23 cellular contexts compared by ENCODE assay signal in the genomic region with DNA sequence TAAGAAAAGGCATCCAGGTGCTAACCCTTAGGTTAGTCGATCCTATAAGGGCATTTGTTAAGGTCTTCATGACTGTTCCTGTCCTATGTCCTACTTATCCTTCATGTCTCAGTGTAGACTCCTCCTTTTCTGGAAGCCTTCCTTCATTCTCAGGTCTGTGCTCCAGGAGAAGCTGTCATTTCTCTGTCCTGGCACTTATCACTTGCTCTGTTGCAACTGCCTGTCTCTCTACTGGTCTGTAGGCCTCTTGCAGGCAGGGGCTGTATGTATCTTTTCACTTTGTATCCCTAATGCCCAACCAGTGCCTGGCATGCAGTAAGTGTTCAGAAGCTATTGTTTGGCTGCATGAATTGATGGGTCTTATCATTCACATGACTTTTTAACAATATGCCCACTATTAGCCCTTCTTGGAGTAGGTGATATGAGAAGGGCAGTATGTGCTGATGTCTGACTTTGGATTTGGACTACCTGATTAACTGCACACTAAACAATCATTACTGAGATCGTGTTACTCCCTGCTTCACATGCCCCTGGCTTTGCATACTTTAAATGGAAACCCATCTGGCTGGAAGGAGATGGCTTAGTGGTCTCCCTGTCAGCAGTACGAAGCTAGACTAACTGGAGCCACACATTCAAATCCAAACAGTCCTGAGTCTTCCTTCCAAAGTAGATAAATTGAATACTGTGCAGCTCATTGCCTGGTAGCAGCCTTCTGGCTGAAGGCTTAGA.
DNase-seq lines count a peak whose midpoint lies in the region; ATAC-seq and TF ChIP-seq lines count a peak whose summit lies in the region.
"Had no signal": no experiment of that assay in that cellular context is flagged by ENCODE, and none has a peak within 500 bp of the region (broad histone marks: within the 10 kb centered on the region; RNA-seq: fewer than 3 reads in every experiment).

No MANE protein-coding gene starts in this region.

- TF ChIP-seq CTCF in WERI-Rb-1 (IDR thresholded peaks at IDR 0.05; ENCODE audit: low read depth, low read length): no peak

- peak overlapping the region; percentile 71 for H3K27ac ChIP-seq in WERI-Rb-1
- H3K27ac ChIP-seq in subcutaneous abdominal adipose tissue (ENCODE audit: low read depth, low read length): peak overlapping the region; percentile 88
- H3K27ac ChIP-seq: ascending aorta had no signal

- DNase-seq in NCI-H524 (lab: John Stamatoyannopoulos, UW) (peak; percentile 28 to 81), NCI-H524 treated with DMSO at 0.1 percent for 48 hours (lab: John Stamatoyannopoulos, UW) (no peak), WERI-Rb-1 (peak; percentile 54), left kidney (ENCODE audit: low read depth, low spot score) (peak; percentile 67), GF-D8 (lab: John Stamatoyannopoulos, UW) (no peak)
- DNase-seq in activated naive CD4-positive, alpha-beta T cell treated with anti-CD3 and anti-CD28 coated beads, Interleukin-2, amount 50 U/mL, for 16 hours: no peak
- DNase-seq: 8988T; activated CD4-positive, alpha-beta T cell treated with anti-CD3 and anti-CD28 coated beads for 36 hours; activated effector memory CD4-positive, alpha-beta T cell treated with Interleukin-2 at 50 U/mL for 16 hours; activated naive CD8-positive, alpha-beta T cell treated with anti-CD3 and anti-CD28 coated beads, Interleukin-2, amount 10 ng/mL, durations not matched to agents 7 days and 5 days; activated T-cell treated with anti-CD3 and anti-CD28 coated beads for 4 hours; Calu3; caudate nucleus; cortex of kidney; hypothalamus; immature natural killer cell; NCI-H1105 treated with DMSO at 0.1 percent for 48 hours; NCI-H2029; stimulated activated CD4-positive, alpha-beta T cell treated with anti-CD3 and anti-CD28 coated beads, Interleukin-2, amount 100 ng/mL, for 48 hours had no signal

- ATAC-seq in GM18873 (IDR thresholded peaks at IDR 0.05; ENCODE audit: low FRiP score, unreplicated experiment): no peak
- ATAC-seq: activated CD4-positive, alpha-beta T cell treated with anti-CD3 and anti-CD28 coated beads for 36 hours; K562 had no signal

- H3K27me3 ChIP-seq in WERI-Rb-1 (ENCODE audit: insufficient read depth, low read depth, severe bottlenecking): no peaks in the 10 kb centered on the region
- no peaks in the 10 kb centered on the region for H3K27me3 ChIP-seq in subcutaneous abdominal adipose tissue (ENCODE audit: control insufficient read depth in 5 of 5, insufficient read depth in 4 of 5, low read length in 5 of 5)
- H3K27me3 ChIP-seq: ascending aorta had no signal

- no peaks in the 10 kb centered on the region for H3K9me3 ChIP-seq in WERI-Rb-1 (ENCODE audit: severe bottlenecking)
- no peaks in the 10 kb centered on the region for H3K9me3 ChIP-seq in subcutaneous abdominal adipose tissue (ENCODE audit: control insufficient read depth in 5 of 5, low read length in 5 of 5)
- H3K9me3 ChIP-seq: ascending aorta had no signal

- H3K36me3 ChIP-seq in WERI-Rb-1 (no peaks in the 10 kb centered on the region; the same call in 1 of the 2 replicates), subcutaneous abdominal adipose tissue (ENCODE audit: control insufficient read depth in 5 of 5, insufficient read depth in 5 of 5, low read length in 5 of 5) (peaks cover 47 to 64% (median 56%) of the 10 kb centered on the region in 5 donors)

- H3K4me1 ChIP-seq in subcutaneous abdominal adipose tissue (ENCODE audit: control insufficient read depth in 5 of 5, insufficient read depth in 5 of 5, low read length in 5 of 5): peaks cover 0 to 50% (median 40%) of the 10 kb centered on the region in 5 donors
- H3K4me1 ChIP-seq: ascending aorta had no signal

- H3K9ac ChIP-seq in subcutaneous abdominal adipose tissue (ENCODE audit: low read length in 5 of 5): no peak overlapping the region

- H3K4me3 ChIP-seq in WERI-Rb-1 (ENCODE audit: low read depth, low read length) (no peak overlapping the region), subcutaneous abdominal adipose tissue (ENCODE audit: low read depth in 1 of 5, low read length in 5 of 5) (no peak overlapping the region)
- H3K4me3 ChIP-seq: ascending aorta, K562 had no signal

Comparison
In these comparisons a context has a peak if more than half of its experiments do, and no peak if none do; other contexts are left out.
1. DNase-seq: peak in NCI-H524 (2 of 2), WERI-Rb-1 (single experiment) and left kidney (single experiment); none in NCI-H524 treated with DMSO at 0.1 percent for 48 hours (single experiment), activated naive CD4-positive, alpha-beta T cell treated with anti-CD3 and anti-CD28 coated beads, Interleukin-2, amount 50 U/mL, for 16 hours (single experiment) and GF-D8 (single experiment).